25 cellular contexts compared by ENCODE assay signal in genomic region chr7:151762501-151763245, GRCh38.
"Had no signal": no experiment of that assay in that cellular context is flagged by ENCODE, and none has a peak within 500 bp of the region (broad histone marks: within the 10 kb centered on the region; RNA-seq: fewer than 3 reads in every experiment).

No MANE protein-coding gene starts in this region.

- H3K36me3 Mint-ChIP-seq: type B pancreatic cell had no signal

- H3K36me3 ChIP-seq: brain microvascular endothelial cell, gastrocnemius medialis, heart left ventricle, left ventricle myocardium inferior, prostate gland, WERI-Rb-1 had no signal

- H3K27ac Mint-ChIP-seq: activated CD4-positive, alpha-beta memory T cell treated with anti-CD3 and anti-CD28 coated beads for 36 hours; activated CD4-positive, alpha-beta T cell treated with anti-CD3 and anti-CD28 coated beads for 36 hours; activated naive CD8-positive, alpha-beta T cell treated with anti-CD3 and anti-CD28 coated beads, Interleukin-2, amount 10 ng/mL, durations not matched to agents 7 days and 5 days; activated T-helper 1 cell treated with anti-CD3 and anti-CD28 coated beads, Interleukin-12 subunit alpha, Interleukin-12 subunit beta, Interleukin-2, Interleukin-4 antibody, amounts not matched to agents 30 ng/mL and 10 ng/mL and 1 ng/mL, durations not matched to agents 14 hours and 24 hours and 36 hours; nephron progenitor cell had no signal

- H3K27me3 Mint-ChIP-seq: activated CD4-positive, alpha-beta memory T cell treated with anti-CD3 and anti-CD28 coated beads for 36 hours; activated CD4-positive, alpha-beta T cell treated with anti-CD3 and anti-CD28 coated beads for 36 hours; activated naive CD8-positive, alpha-beta T cell treated with anti-CD3 and anti-CD28 coated beads, Interleukin-2, amount 10 ng/mL, durations not matched to agents 7 days and 5 days had no signal

- H3K4me1 ChIP-seq: gastrocnemius medialis, prostate gland, testis had no signal

- H3K9me3 ChIP-seq: gastrocnemius medialis, heart left ventricle, left ventricle myocardium inferior, prostate gland, testis had no signal

- H3K4me3 Mint-ChIP-seq: activated CD4-positive, alpha-beta memory T cell treated with anti-CD3 and anti-CD28 coated beads for 36 hours; activated CD4-positive, alpha-beta T cell treated with anti-CD3 and anti-CD28 coated beads for 36 hours; activated naive CD8-positive, alpha-beta T cell treated with anti-CD3 and anti-CD28 coated beads, Interleukin-2, amount 10 ng/mL, durations not matched to agents 7 days and 5 days; activated T-helper 1 cell treated with anti-CD3 and anti-CD28 coated beads, Interleukin-12 subunit alpha, Interleukin-12 subunit beta, Interleukin-2, Interleukin-4 antibody, amounts not matched to agents 30 ng/mL and 10 ng/mL and 1 ng/mL, durations not matched to agents 14 hours and 24 hours and 36 hours; nephron progenitor cell; type B pancreatic cell had no signal

- H3K27me3 ChIP-seq: gastrocnemius medialis, heart left ventricle, testis had no signal

- H3K9me3 Mint-ChIP-seq: type B pancreatic cell had no signal

- FAIRE-seq: small intestine had no signal

- H3K4me3 ChIP-seq: gastrocnemius medialis, heart left ventricle, left ventricle myocardium inferior, prostate gland, testis had no signal

- ATAC-seq: activated CD4-positive, alpha-beta T cell treated with anti-CD3 and anti-CD28 coated beads for 36 hours; esophagus mucosa; gastrocnemius medialis; heart left ventricle; right cardiac atrium had no signal

- H3K27ac ChIP-seq: brain microvascular endothelial cell, gastrocnemius medialis, heart left ventricle, left ventricle myocardium inferior, prostate gland, testis, WERI-Rb-1 had no signal

- DNase-seq: activated CD4-positive, alpha-beta memory T cell treated with anti-CD3 and anti-CD28 coated beads for 36 hours; activated CD4-positive, alpha-beta T cell treated with anti-CD3 and anti-CD28 coated beads for 36 hours; activated gamma-delta T cell treated with Interleukin-2 at 50 U/mL for 16 hours; activated naive CD8-positive, alpha-beta T cell treated with anti-CD3 and anti-CD28 coated beads, Interleukin-2, amount 10 ng/mL, durations not matched to agents 7 days and 5 days; activated T-cell treated with anti-CD3 and anti-CD28 coated beads for 4 hours; brain microvascular endothelial cell; central memory CD4-positive, alpha-beta T cell; effector CD4-positive, alpha-beta T cell; gastrocnemius medialis; heart left ventricle; kidney glomerular epithelial cell; left ventricle myocardium inferior; mammary epithelial cell; nephron progenitor cell; right cardiac atrium; small intestine; stimulated activated CD4-positive, alpha-beta T cell treated with anti-CD3 and anti-CD28 coated beads, Interleukin-15, amount 100 ng/mL, for 24 hours; stimulated activated CD4-positive, alpha-beta T cell treated with anti-CD3 and anti-CD28 coated beads, Interleukin-2, amount 100 ng/mL, for 48 hours; SW 1271; testis; WERI-Rb-1 had no signal
